In the genomic region with DNA sequence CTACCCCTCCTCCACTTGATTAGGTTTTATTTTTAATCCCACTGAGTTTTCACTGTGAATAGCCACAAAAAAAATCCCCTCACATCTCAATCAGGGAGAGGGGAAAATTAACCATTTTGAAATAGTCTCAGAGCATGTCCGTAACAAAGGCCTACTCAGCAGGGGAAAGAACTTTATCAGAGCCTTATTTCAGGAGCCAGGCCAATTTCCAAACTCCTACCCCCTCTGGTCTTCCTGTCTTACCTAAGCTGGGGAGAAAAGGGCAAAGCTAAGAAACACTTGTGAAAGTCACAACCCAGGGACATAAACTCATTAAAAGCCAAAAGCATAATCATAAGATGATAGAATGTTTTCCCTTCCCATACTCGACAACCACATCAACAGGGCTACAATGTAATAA, we compare ENCODE assay signal across 18 cellular contexts.
"Had no signal": no experiment of that assay in that cellular context is flagged by ENCODE, and none has a peak within 500 bp of the region (broad histone marks: within the 10 kb centered on the region; RNA-seq: fewer than 3 reads in every experiment).

No MANE protein-coding gene starts in this region.

- H3K36me3 ChIP-seq: heart left ventricle, lower lobe of right lung, thoracic aorta had no signal

- H3K27me3 Mint-ChIP-seq: brain had no signal

- DNase-seq: activated T-cell treated with anti-CD3 and anti-CD28 coated beads, Interleukin-2, amount 50 U/mL, for 24 hours; aorta; effector CD4-positive, alpha-beta T cell; foreskin melanocyte; heart left ventricle; immature natural killer cell; lower lobe of right lung; naive B cell; posterior cingulate gyrus; stimulated activated CD4-positive, alpha-beta T cell treated with anti-CD3 and anti-CD28 coated beads, Interleukin-4, amount 100 ng/mL, for 1 hour; stimulated activated naive CD4-positive, alpha-beta T cell; T-helper 1 cell had no signal

- H3K9me3 ChIP-seq: lower lobe of right lung had no signal

- H3K27ac ChIP-seq: heart left ventricle, lower lobe of right lung, thoracic aorta had no signal

- H3K4me3 ChIP-seq: heart left ventricle, lower lobe of right lung, thoracic aorta had no signal

- H3K4me1 ChIP-seq: heart left ventricle, lower lobe of right lung had no signal

- H3K4me3 Mint-ChIP-seq: activated T-cell treated with anti-CD3 and anti-CD28 coated beads, Interleukin-2, amount 50 U/mL, for 24 hours; activated T-helper 17 cell treated with anti-CD3 and anti-CD28 coated beads, Interleukin-2, amount 50 U/mL, for 72 hours; brain; dendritic cell treated with granulocyte-macrophage colony-stimulating factor and Interleukin-4, amounts not matched to agents 40 ng/mL and 50 ng/mL, for 4 days; immature natural killer cell; naive B cell had no signal

- ATAC-seq: activated naive CD4-positive, alpha-beta T cell treated with anti-CD3 and anti-CD28 coated beads, Interleukin-2, amount 50 U/mL, for 72 hours; activated T-helper 17 cell treated with anti-CD3 and anti-CD28 coated beads, Interleukin-2, amount 50 U/mL, for 72 hours; heart left ventricle; left lobe of liver; lower lobe of right lung had no signal

- H3K4me1 Mint-ChIP-seq: activated T-helper 17 cell treated with anti-CD3 and anti-CD28 coated beads, Interleukin-2, amount 50 U/mL, for 72 hours; brain; immature natural killer cell had no signal

- H3K36me3 Mint-ChIP-seq: brain had no signal

- H3K27ac Mint-ChIP-seq: activated naive CD4-positive, alpha-beta T cell treated with anti-CD3 and anti-CD28 coated beads, Interleukin-2, amount 50 U/mL, for 72 hours; activated T-cell treated with anti-CD3 and anti-CD28 coated beads, Interleukin-2, amount 50 U/mL, for 24 hours; activated T-helper 17 cell treated with anti-CD3 and anti-CD28 coated beads, Interleukin-2, amount 50 U/mL, for 72 hours; brain; dendritic cell treated with granulocyte-macrophage colony-stimulating factor and Interleukin-4, amounts not matched to agents 40 ng/mL and 50 ng/mL, for 4 days; immature natural killer cell had no signal
